ENCODE assay signal across 5 cellular contexts in the genomic region with DNA sequence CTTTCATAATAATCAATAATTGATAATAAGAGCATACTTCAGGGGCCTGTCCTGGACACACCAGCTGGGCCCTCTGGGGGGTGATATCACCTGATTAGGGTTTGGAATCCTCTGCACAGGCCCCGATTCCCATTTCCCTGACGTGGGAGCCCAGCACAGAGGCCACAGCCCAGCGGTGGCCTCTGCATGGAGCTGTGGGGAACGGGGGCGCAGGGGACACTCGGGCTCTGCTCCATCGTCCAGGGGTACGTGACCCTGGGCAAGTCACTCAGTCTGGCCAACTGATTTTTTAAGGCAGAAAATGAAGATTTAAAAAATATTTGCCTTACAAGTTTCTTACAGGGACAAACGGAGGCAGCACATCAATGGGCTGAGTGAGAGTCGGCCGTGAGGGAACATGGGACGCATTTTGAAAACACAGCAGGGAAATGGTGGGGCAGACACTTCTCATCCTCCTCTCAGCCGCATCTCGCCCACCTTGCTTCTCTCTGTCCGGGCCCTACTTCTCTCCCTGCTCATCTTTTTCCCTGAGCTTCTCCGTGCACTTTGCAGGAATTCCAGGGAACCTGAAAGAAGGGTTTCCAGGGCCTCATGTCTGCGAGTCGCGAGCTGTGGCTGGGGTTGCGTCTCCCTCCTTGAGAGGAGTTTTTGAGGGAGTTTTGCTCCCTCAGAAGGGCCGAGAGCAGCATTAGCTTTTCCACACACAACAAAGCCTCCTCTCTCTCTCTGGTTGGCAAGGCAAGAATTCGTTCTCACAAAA.
"Had no signal": no experiment of that assay in that cellular context is flagged by ENCODE, and none has a peak within 500 bp of the region (broad histone marks: within the 10 kb centered on the region; RNA-seq: fewer than 3 reads in every experiment).

No MANE protein-coding gene starts in this region.

- H3K4me3 ChIP-seq: ascending aorta, breast epithelium, pancreas, thyroid gland had no signal

- DNase-seq: activated T-cell treated with anti-CD3 and anti-CD28 coated beads, Interleukin-2, amount 50 U/mL, for 1 hour had no signal

- H3K4me1 ChIP-seq: ascending aorta, breast epithelium, pancreas, thyroid gland had no signal

- H3K27ac ChIP-seq: ascending aorta, breast epithelium, pancreas, thyroid gland had no signal

- H3K27me3 ChIP-seq: ascending aorta, pancreas, thyroid gland had no signal

- H3K9me3 ChIP-seq: ascending aorta, breast epithelium, pancreas, thyroid gland had no signal

- H3K36me3 ChIP-seq: ascending aorta, breast epithelium, pancreas, thyroid gland had no signal
